ENCODE assay signal across 8 cellular contexts in genomic region chr13:23579886-23580706, GRCh38. TPM values are rescaled to one million over a fixed set of nuclear protein-coding genes. Genes with fewer than 3 reads are reported as not detected.
DNase-seq lines count a peak whose midpoint lies in the region; ATAC-seq and TF ChIP-seq lines count a peak whose summit lies in the region.

No MANE protein-coding gene starts in this region.

- H3K27ac Mint-ChIP-seq in T-helper 2 cell treated with Interferon-gamma antibody and Interleukin-4, amounts not matched to agents 5 μg/mL and 100 μg/mL, for 36 hours, result peak overlapping the region; percentile 1

- TF ChIP-seq CTCF in right atrium auricular region (IDR thresholded peaks at IDR 0.05) (no peak), spleen (IDR thresholded peaks at IDR 0.05 in 8 of 11, conservative IDR thresholded peaks at IDR 0.05 in 3 of 11) (no peak)

- ATAC-seq in GM18502 (IDR thresholded peaks at IDR 0.05; ENCODE audit: poor library complexity, unreplicated experiment), result no peak

- intact Hi-C loops in spleen (cut with DNase I; ENCODE audit: low total_unique reads), result no loop called here

- no peak for TF ChIP-seq POLR2A in spleen (IDR thresholded peaks at IDR 0.05)

- H3K27me3 Mint-ChIP-seq in T-helper 2 cell treated with Interferon-gamma antibody and Interleukin-4, amounts not matched to agents 5 μg/mL and 100 μg/mL, for 36 hours (ENCODE audit: low read depth), result peaks cover 61% of the 10 kb centered on the region

- H3K4me3 Mint-ChIP-seq in T-helper 2 cell treated with Interferon-gamma antibody and Interleukin-4, amounts not matched to agents 5 μg/mL and 100 μg/mL, for 36 hours, result peak overlapping the region; percentile 32

- H3K4me1 Mint-ChIP-seq in T-helper 2 cell treated with Interferon-gamma antibody and Interleukin-4, amounts not matched to agents 5 μg/mL and 100 μg/mL, for 36 hours (ENCODE audit: low read depth), result peaks cover 17% of the 10 kb centered on the region

- H3K36me3 Mint-ChIP-seq in T-helper 2 cell treated with Interferon-gamma antibody and Interleukin-4, amounts not matched to agents 5 μg/mL and 100 μg/mL, for 36 hours (ENCODE audit: low read depth), result no peaks in the 10 kb centered on the region

- 8 to 12% (median 10%) methylated on average over 18 to 24 of the region's 24 CpGs for WGBS in spleen, 5 donors

- H3K27ac ChIP-seq in right atrium auricular region (peak overlapping the region; percentile 94 to 95), spleen (peak overlapping the region in 7 of 8 donors; percentile 47 to 93 (median 89))

- DNase-seq in NCI-H1092 treated with DMSO at 0.1 percent for 48 hours (lab: John Stamatoyannopoulos, UW) (peak; percentile 67), NCI-H1092 (lab: John Stamatoyannopoulos, UW) (no peak), right atrium auricular region (ENCODE audit: low spot score) (no peak), spleen (no peak), cerebellar cortex (ENCODE audit: low spot score) (no peak), NCI-H1417 (lab: John Stamatoyannopoulos, UW) (no peak)
- DNase-seq in T-helper 2 cell treated with Interferon-gamma antibody and Interleukin-4, amounts not matched to agents 5 μg/mL and 100 μg/mL, for 36 hours (ENCODE audit: low spot score), result no peak

- no peaks in the 10 kb centered on the region for H3K9me3 Mint-ChIP-seq in T-helper 2 cell treated with Interferon-gamma antibody and Interleukin-4, amounts not matched to agents 5 μg/mL and 100 μg/mL, for 36 hours

- H3K4me3 ChIP-seq in right atrium auricular region (peak overlapping the region; percentile 64 to 96), spleen (peak overlapping the region; percentile 80 to 98 (median 94))

- H3K4me1 ChIP-seq in right atrium auricular region (peaks cover 0 to 22% of the 10 kb centered on the region in 2 donors), spleen (peaks cover 0 to 25% (median 17%) of the 10 kb centered on the region in 6 donors)

- H3K36me3 ChIP-seq in right atrium auricular region (no peaks in the 10 kb centered on the region), spleen (no peaks in the 10 kb centered on the region)

- H3K9me3 ChIP-seq in right atrium auricular region (no peaks in the 10 kb centered on the region), spleen (no peaks in the 10 kb centered on the region)

- no peaks in the 10 kb centered on the region for H3K27me3 ChIP-seq in right atrium auricular region
- peaks cover 0 to 53% (median 6%) of the 10 kb centered on the region in 7 donors for H3K27me3 ChIP-seq in spleen (replicated peaks in 1 of 7)

RNA-seq across cellular contexts. Expression of gene TNFRSF19, which starts 9.9 kb away (rescaled TPM):
- total RNA-seq in right atrium auricular region (10 to 100 TPM; 32.2 to 38.5 TPM), spleen (10 to 100 TPM in 1 of 7 donors, 1 to 10 TPM in 6; 2.2 to 12.2 (median 5.6) TPM)
- 1 to 10 TPM; 1.0 to 1.9 (median 1.6) TPM for polyA plus RNA-seq in spleen
